In the genomic region with DNA sequence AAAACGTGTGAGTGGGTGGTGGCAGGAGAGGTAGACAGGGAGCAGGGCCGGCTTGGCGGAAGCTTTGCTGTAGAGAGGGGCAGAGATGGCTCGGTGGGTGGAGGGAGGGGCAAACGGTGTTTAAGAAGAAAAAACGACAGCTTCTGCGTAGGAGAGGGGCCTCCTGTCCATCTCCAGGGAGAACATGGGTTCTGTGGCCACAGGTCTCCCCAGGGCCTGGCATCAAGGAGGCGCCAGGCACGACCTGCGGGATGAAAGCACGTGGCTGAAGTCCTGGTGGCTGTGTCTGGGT, we compare ENCODE assay signal across 1 cellular context.
TF ChIP-seq lines count a peak whose summit lies in the region.

No MANE protein-coding gene starts in this region.

TF ChIP-seq in HepG2, 621 proteins besides CTCF, POLR2A, EP300 and RAD21 (continued from another document):
- TF ChIP-seq, protein P1, sequence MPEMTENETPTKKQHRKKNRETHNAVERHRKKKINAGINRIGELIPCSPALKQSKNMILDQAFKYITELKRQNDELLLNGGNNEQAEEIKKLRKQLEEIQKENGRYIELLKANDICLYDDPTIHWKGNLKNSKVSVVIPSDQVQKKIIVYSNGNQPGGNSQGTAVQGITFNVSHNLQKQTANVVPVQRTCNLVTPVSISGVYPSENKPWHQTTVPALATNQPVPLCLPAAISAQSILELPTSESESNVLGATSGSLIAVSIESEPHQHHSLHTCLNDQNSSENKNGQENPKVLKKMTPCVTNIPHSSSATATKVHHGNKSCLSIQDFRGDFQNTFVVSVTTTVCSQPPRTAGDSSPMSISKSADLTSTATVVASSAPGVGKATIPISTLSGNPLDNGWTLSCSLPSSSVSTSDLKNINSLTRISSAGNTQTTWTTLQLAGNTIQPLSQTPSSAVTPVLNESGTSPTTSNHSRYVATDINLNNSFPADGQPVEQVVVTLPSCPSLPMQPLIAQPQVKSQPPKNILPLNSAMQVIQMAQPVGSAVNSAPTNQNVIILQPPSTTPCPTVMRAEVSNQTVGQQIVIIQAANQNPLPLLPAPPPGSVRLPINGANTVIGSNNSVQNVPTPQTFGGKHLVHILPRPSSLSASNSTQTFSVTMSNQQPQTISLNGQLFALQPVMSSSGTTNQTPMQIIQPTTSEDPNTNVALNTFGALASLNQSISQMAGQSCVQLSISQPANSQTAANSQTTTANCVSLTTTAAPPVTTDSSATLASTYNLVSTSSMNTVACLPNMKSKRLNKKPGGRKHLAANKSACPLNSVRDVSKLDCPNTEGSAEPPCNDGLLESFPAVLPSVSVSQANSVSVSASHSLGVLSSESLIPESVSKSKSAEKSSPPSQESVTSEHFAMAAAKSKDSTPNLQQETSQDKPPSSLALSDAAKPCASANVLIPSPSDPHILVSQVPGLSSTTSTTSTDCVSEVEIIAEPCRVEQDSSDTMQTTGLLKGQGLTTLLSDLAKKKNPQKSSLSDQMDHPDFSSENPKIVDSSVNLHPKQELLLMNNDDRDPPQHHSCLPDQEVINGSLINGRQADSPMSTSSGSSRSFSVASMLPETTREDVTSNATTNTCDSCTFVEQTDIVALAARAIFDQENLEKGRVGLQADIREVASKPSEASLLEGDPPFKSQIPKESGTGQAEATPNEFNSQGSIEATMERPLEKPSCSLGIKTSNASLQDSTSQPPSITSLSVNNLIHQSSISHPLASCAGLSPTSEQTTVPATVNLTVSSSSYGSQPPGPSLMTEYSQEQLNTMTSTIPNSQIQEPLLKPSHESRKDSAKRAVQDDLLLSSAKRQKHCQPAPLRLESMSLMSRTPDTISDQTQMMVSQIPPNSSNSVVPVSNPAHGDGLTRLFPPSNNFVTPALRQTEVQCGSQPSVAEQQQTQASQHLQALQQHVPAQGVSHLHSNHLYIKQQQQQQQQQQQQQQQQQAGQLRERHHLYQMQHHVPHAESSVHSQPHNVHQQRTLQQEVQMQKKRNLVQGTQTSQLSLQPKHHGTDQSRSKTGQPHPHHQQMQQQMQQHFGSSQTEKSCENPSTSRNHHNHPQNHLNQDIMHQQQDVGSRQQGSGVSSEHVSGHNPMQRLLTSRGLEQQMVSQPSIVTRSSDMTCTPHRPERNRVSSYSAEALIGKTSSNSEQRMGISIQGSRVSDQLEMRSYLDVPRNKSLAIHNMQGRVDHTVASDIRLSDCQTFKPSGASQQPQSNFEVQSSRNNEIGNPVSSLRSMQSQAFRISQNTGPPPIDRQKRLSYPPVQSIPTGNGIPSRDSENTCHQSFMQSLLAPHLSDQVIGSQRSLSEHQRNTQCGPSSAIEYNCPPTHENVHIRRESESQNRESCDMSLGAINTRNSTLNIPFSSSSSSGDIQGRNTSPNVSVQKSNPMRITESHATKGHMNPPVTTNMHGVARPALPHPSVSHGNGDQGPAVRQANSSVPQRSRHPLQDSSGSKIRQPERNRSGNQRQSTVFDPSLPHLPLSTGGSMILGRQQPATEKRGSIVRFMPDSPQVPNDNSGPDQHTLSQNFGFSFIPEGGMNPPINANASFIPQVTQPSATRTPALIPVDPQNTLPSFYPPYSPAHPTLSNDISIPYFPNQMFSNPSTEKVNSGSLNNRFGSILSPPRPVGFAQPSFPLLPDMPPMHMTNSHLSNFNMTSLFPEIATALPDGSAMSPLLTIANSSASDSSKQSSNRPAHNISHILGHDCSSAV (CRISPR knock-in tag; IDR thresholded peaks at IDR 0.05; ENCODE audit: borderline replicate concordance) = no peak
- TF ChIP-seq ZNF775 (CRISPR knock-in tag; IDR thresholded peaks at IDR 0.05; ENCODE audit: borderline replicate concordance) (no peak), STAT5B (CRISPR knock-in tag; IDR thresholded peaks at IDR 0.05) (0 out of 2 replicates have a peak, but pooled peaks have one; percentile 69), ZNF761 (CRISPR knock-in tag; conservative IDR thresholded peaks at IDR 0.05) (no peak), ZNF430 (CRISPR knock-in tag; IDR thresholded peaks at IDR 0.05) (peak; percentile 94), ZFP36L1 (CRISPR knock-in tag; IDR thresholded peaks at IDR 0.05) (no peak; the same call in 1 of the 2 replicates), ZNF674 (CRISPR knock-in tag; IDR thresholded peaks at IDR 0.05; ENCODE audit: low read depth) (no peak), WIZ (CRISPR knock-in tag; IDR thresholded peaks at IDR 0.05) (no peak)
- TF ChIP-seq, protein P2, sequence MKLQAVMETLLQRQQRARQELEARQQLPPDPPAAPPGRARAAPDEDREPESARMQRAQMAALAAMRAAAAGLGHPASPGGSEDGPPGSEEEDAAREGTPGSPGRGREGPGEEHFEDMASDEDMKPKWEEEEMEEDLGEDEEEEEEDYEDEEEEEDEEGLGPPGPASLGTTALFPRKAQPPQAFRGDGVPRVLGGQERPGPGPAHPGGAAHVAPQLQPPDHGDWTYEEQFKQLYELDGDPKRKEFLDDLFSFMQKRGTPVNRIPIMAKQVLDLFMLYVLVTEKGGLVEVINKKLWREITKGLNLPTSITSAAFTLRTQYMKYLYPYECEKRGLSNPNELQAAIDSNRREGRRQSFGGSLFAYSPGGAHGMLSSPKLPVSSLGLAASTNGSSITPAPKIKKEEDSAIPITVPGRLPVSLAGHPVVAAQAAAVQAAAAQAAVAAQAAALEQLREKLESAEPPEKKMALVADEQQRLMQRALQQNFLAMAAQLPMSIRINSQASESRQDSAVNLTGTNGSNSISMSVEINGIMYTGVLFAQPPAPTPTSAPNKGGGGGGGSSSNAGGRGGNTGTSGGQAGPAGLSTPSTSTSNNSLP (IDR thresholded peaks at IDR 0.05; ENCODE audit: low read depth, low read length) = no peak
- TF ChIP-seq, protein P3, sequence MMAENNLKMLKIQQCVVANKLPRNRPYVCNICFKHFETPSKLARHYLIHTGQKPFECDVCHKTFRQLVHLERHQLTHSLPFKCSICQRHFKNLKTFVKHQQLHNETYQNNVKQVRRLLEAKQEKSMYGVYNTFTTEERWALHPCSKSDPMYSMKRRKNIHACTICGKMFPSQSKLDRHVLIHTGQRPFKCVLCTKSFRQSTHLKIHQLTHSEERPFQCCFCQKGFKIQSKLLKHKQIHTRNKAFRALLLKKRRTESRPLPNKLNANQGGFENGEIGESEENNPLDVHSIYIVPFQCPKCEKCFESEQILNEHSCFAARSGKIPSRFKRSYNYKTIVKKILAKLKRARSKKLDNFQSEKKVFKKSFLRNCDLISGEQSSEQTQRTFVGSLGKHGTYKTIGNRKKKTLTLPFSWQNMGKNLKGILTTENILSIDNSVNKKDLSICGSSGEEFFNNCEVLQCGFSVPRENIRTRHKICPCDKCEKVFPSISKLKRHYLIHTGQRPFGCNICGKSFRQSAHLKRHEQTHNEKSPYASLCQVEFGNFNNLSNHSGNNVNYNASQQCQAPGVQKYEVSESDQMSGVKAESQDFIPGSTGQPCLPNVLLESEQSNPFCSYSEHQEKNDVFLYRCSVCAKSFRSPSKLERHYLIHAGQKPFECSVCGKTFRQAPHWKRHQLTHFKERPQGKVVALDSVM (CRISPR knock-in tag; IDR thresholded peaks at IDR 0.05) = no peak
- TF ChIP-seq, protein P4, sequence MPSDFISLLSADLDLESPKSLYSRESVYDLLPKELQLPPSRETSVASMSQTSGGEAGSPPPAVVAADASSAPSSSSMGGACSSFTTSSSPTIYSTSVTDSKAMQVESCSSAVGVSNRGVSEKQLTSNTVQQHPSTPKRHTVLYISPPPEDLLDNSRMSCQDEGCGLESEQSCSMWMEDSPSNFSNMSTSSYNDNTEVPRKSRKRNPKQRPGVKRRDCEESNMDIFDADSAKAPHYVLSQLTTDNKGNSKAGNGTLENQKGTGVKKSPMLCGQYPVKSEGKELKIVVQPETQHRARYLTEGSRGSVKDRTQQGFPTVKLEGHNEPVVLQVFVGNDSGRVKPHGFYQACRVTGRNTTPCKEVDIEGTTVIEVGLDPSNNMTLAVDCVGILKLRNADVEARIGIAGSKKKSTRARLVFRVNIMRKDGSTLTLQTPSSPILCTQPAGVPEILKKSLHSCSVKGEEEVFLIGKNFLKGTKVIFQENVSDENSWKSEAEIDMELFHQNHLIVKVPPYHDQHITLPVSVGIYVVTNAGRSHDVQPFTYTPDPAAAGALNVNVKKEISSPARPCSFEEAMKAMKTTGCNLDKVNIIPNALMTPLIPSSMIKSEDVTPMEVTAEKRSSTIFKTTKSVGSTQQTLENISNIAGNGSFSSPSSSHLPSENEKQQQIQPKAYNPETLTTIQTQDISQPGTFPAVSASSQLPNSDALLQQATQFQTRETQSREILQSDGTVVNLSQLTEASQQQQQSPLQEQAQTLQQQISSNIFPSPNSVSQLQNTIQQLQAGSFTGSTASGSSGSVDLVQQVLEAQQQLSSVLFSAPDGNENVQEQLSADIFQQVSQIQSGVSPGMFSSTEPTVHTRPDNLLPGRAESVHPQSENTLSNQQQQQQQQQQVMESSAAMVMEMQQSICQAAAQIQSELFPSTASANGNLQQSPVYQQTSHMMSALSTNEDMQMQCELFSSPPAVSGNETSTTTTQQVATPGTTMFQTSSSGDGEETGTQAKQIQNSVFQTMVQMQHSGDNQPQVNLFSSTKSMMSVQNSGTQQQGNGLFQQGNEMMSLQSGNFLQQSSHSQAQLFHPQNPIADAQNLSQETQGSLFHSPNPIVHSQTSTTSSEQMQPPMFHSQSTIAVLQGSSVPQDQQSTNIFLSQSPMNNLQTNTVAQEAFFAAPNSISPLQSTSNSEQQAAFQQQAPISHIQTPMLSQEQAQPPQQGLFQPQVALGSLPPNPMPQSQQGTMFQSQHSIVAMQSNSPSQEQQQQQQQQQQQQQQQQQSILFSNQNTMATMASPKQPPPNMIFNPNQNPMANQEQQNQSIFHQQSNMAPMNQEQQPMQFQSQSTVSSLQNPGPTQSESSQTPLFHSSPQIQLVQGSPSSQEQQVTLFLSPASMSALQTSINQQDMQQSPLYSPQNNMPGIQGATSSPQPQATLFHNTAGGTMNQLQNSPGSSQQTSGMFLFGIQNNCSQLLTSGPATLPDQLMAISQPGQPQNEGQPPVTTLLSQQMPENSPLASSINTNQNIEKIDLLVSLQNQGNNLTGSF (CRISPR knock-in tag; IDR thresholded peaks at IDR 0.05) = peak; percentile 87; the same call in 1 of the 2 replicates
- TF ChIP-seq, protein P5, sequence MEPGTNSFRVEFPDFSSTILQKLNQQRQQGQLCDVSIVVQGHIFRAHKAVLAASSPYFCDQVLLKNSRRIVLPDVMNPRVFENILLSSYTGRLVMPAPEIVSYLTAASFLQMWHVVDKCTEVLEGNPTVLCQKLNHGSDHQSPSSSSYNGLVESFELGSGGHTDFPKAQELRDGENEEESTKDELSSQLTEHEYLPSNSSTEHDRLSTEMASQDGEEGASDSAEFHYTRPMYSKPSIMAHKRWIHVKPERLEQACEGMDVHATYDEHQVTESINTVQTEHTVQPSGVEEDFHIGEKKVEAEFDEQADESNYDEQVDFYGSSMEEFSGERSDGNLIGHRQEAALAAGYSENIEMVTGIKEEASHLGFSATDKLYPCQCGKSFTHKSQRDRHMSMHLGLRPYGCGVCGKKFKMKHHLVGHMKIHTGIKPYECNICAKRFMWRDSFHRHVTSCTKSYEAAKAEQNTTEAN (CRISPR knock-in tag; conservative IDR thresholded peaks at IDR 0.05) = 0 out of 2 replicates have a peak, but pooled peaks have one; percentile 26
TF ChIP-seq in HepG2: peak in this region for 85.
